In the genomic region with DNA sequence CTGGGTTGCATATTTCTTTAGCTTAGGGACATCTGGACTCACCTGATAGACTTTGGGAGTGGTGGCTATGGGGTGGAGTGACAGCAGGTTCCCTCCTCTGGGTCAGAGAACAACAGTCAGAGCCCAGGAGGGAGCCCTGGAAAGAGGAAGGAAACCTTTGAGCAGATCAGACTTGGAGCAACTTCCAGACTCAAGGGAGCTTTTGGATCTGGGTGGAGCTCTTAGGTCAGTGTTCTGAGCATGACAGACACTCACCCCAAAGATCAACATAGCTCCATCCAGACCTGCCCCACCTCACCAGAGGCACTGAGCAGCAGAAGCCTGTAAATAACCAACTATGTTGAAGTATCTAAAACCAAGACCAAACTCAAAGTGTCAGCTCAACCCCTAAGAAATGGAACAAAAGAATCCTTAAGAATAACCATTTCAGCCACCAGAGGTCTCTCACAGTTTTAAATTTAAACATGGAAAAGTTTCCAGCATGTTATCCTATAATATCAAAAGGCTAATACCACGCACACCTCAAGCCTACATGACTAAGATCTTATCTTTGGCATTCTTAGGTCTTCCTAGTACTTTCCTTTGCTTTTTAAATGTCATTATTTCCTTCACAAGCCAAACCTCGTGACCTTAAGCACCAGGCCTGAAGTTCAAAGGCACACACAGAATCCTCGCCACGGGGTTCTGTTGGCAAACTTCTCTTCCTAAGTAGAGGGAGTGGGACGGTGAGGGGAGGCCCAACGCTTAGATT, we compare ENCODE assay signal across 8 cellular contexts. TPM values are rescaled to one million over a fixed set of nuclear protein-coding genes. Genes with fewer than 3 reads are reported as not detected.
DNase-seq lines count a peak whose midpoint lies in the region; ATAC-seq and TF ChIP-seq lines count a peak whose summit lies in the region.

No MANE protein-coding gene starts in this region.

- CTCF ChIA-PET in PC-9 (lab: Charles Lee), result interaction anchor here (0.6 to 3.3 kb wide), 9 partner anchors 21 to 115 kb away, joined by 3 to 36 read pairs (median 3); partner anchors contain the start of gene ITGB5

- no peaks in the 10 kb centered on the region for H3K9me2 ChIP-seq in PC-9 (ENCODE audit: insufficient read depth)

- H3K4me1 ChIP-seq in PC-9 (replicated peaks; ENCODE audit: insufficient read depth) (peaks cover 8% of the 10 kb centered on the region), esophagus squamous epithelium (peaks cover 19 to 78% (median 19%) of the 10 kb centered on the region in 3 donors), parathyroid adenoma (peaks cover 40% of the 10 kb centered on the region)

- H3K36me3 ChIP-seq in PC-9 (ENCODE audit: low read depth) (0 out of 2 replicates have a peak, but pooled peaks cover under 1% of the 10 kb centered on the region), esophagus squamous epithelium (peaks cover 0 to 21% (median 0%) of the 10 kb centered on the region in 3 donors), parathyroid adenoma (ENCODE audit: control insufficient read depth, insufficient read depth, low read length) (no peaks in the 10 kb centered on the region)

- H3K79me2 ChIP-seq in PC-9 (ENCODE audit: low read depth) (no peaks in the 10 kb centered on the region), parathyroid adenoma (no peaks in the 10 kb centered on the region)

- intact Hi-C loops in PC-9 (cut with micrococcal nuclease; ENCODE audit: unreplicated experiment), result loop anchor here (1.0 to 2.0 kb wide), 3 partner anchors 50 to 115 kb away; partner anchors contain the start of gene ITGB5
- intact Hi-C loops in esophagus squamous epithelium (cut with DNase I), result loop anchor here (10.0 kb wide), 1 partner anchor 498 kb away; no protein-coding TSS in a partner anchor

- H3F3A ChIP-seq in PC-9 (ENCODE audit: insufficient read depth, low read depth), result peaks cover 11% of the 10 kb centered on the region

- H3K27me3 ChIP-seq in PC-9 (ENCODE audit: insufficient read depth, low read depth), result no peaks in the 10 kb centered on the region
- H3K27me3 ChIP-seq in esophagus squamous epithelium, result no peaks in the 10 kb centered on the region
- H3K27me3 ChIP-seq in parathyroid adenoma (ENCODE audit: control insufficient read depth, insufficient read depth, low read length), result no peaks in the 10 kb centered on the region

- H4K20me1 ChIP-seq in PC-9 (ENCODE audit: insufficient read depth), result peaks cover 7% of the 10 kb centered on the region

- H2AFZ ChIP-seq in PC-9 (no peak overlapping the region), parathyroid adenoma (peak overlapping the region; percentile 53)

- no TSS peak for BruUV-seq in PC-9 (replicated peaks; lab: Mats Ljungman, UMichigan)

- TF ChIP-seq POLR2A in esophagus squamous epithelium (IDR thresholded peaks at IDR 0.05), result no peak

- TF ChIP-seq CTCF in PC-9 (conservative IDR thresholded peaks at IDR 0.05) (peak; percentile 68), esophagus squamous epithelium (IDR thresholded peaks at IDR 0.05) (peak in 5 of 6 experiments; percentile 29 to 58 (median 38)), parathyroid adenoma (IDR thresholded peaks at IDR 0.05) (peak; percentile 52)

- ATAC-seq in GM21619 (IDR thresholded peaks at IDR 0.05; ENCODE audit: unreplicated experiment) (no peak), HG03280 (IDR thresholded peaks at IDR 0.05; ENCODE audit: unreplicated experiment) (no peak), GM18870 (IDR thresholded peaks at IDR 0.05; ENCODE audit: unreplicated experiment) (no peak)

- H3K9me3 ChIP-seq in PC-9 (ENCODE audit: insufficient read depth, low read depth) (no peaks in the 10 kb centered on the region), esophagus squamous epithelium (no peaks in the 10 kb centered on the region), parathyroid adenoma (ENCODE audit: control insufficient read depth, low read length) (no peaks in the 10 kb centered on the region)

- H3K4me2 ChIP-seq in PC-9 (0 out of 2 replicates have a peak overlapping the region, but pooled peaks have one; percentile 1), parathyroid adenoma (ENCODE audit: low read length) (no peak overlapping the region)

- no peak overlapping the region for H3K9ac ChIP-seq in parathyroid adenoma

- H3K27ac ChIP-seq in PC-9 (peak overlapping the region; percentile 50), esophagus squamous epithelium (peak overlapping the region; percentile 18 to 78 (median 58)), parathyroid adenoma (peak overlapping the region; percentile 20)

- POLR2A ChIA-PET in PC-9 (lab: Charles Lee; ENCODE audit: unreplicated experiment), result interaction anchor here (0.6 to 0.7 kb wide), 4 partner anchors 100 to 231 kb away, joined by 4 to 13 read pairs (median 6); partner anchors contain the start of gene ITGB5

- H3K4me3 ChIP-seq in PC-9 (no peak overlapping the region), esophagus squamous epithelium (no peak overlapping the region), parathyroid adenoma (ENCODE audit: low read depth, low read length) (no peak overlapping the region)

- WGBS in esophagus squamous epithelium, 2 donors, result 59 to 65% methylated on average over 6 of the region's 6 CpGs

- DNase-seq in COR-L47 (lab: John Stamatoyannopoulos, UW), result peak; percentile 9
- peak; percentile 7 to 68 for DNase-seq in PC-9
- no peak for DNase-seq in esophagus squamous epithelium (lab: John Stamatoyannopoulos, UW)
- no peak for DNase-seq in stimulated activated CD4-positive, alpha-beta T cell treated with anti-CD3 and anti-CD28 coated beads, Interleukin-4, amount 100 ng/mL, for 4 hours

RNA-seq across cellular contexts. Expression of gene UMPS, which starts 56.4 kb away (rescaled TPM):
- total RNA-seq in PC-9 (2021) (35.6 and 61.8 TPM in 2 replicates), esophagus squamous epithelium (10 to 100 TPM; 11.6 to 33.5 (median 29.2) TPM)

Comparison
In these comparisons a context has a peak if more than half of its experiments do, and no peak if none do; other contexts are left out.
1. DNase-seq: peak in COR-L47 (single experiment) and PC-9 (2 of 2); none in esophagus squamous epithelium (single experiment) and stimulated activated CD4-positive, alpha-beta T cell treated with anti-CD3 and anti-CD28 coated beads, Interleukin-4, amount 100 ng/mL, for 4 hours (0 of 2).
2. Peak in every context shown above with its lines, with median percentiles within 50 percentile points of each other: H3K27ac ChIP-seq and CTCF ChIP-seq.